ENCODE assay signal across 11 cellular contexts in the genomic region with DNA sequence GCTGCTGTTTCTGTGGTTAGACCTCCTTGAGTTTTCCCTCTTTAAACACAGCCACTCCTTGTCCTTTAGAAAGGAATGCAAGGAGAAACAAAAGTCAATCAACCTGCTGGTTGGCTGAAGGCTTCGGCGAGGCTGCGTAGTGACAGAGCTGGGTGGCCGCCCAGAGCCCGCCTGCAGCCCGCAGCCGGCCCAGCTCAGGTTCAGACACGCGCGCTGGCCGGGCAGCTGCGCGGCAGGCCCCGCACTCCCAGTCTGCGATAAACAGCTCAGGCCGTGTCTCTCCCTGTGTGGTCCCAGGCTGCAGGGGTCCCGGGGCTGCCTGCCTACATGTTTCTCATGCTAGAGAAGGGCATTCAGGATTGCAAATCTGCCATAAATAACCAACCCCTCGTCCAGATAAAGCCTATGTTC.
DNase-seq lines count a peak whose midpoint lies in the region; ATAC-seq, FAIRE-seq and TF ChIP-seq lines count a peak whose summit lies in the region.
"Had no signal": no experiment of that assay in that cellular context is flagged by ENCODE, and none has a peak within 500 bp of the region (broad histone marks: within the 10 kb centered on the region; RNA-seq: fewer than 3 reads in every experiment).

No MANE protein-coding gene starts in this region.

- TF ChIP-seq POLR2A in breast epithelium (IDR thresholded peaks at IDR 0.05) = no peak

- peaks cover 30% of the 10 kb centered on the region for H3K27me3 Mint-ChIP-seq in nephron (ENCODE audit: low read depth)
- H3K27me3 Mint-ChIP-seq in activated CD4-positive, alpha-beta memory T cell treated with anti-CD3 and anti-CD28 coated beads for 36 hours = peaks cover 33% of the 10 kb centered on the region
- H3K27me3 Mint-ChIP-seq in stimulated activated naive CD8-positive, alpha-beta T cell treated with anti-CD3 and anti-CD28 coated beads, Interleukin-15, amount 100 ng/mL, for 72 hours = peaks cover 39% of the 10 kb centered on the region

- H4K20me1 ChIP-seq in mammary epithelial cell (ENCODE audit: insufficient read depth, low read length) = no peaks in the 10 kb centered on the region

- DNase-seq in mammary epithelial cell = peak; percentile 10
- DNase-seq in breast epithelium (ENCODE audit: low spot score in 2 of 2) = no peak
- peak; percentile 36 for DNase-seq in fibroblast of villous mesenchyme (ENCODE audit: low read depth)
- DNase-seq in urothelium cell line (ENCODE audit: low spot score) = peak; percentile 72
- DNase-seq in activated CD4-positive, alpha-beta memory T cell treated with anti-CD3 and anti-CD28 coated beads for 36 hours = no peak
- no peak for DNase-seq in stimulated activated naive CD8-positive, alpha-beta T cell treated with anti-CD3 and anti-CD28 coated beads, Interleukin-15, amount 100 ng/mL, for 72 hours
- DNase-seq: activated CD8-positive, alpha-beta memory T cell treated with anti-CD3 and anti-CD28 coated beads, Interleukin-2, amount 50 U/mL, for 4 hours; NCI-H446 had no signal

- ATAC-seq in GM21367 (IDR thresholded peaks at IDR 0.05; ENCODE audit: unreplicated experiment) = no peak
- no peak for ATAC-seq in stimulated activated naive CD8-positive, alpha-beta T cell treated with anti-CD3 and anti-CD28 coated beads, Interleukin-15, amount 100 ng/mL, for 72 hours

- in situ Hi-C loops in mammary epithelial cell (cut with MboI; ENCODE audit: low sequenced_read_pairs in 2 of 2) = no loop called here

- H3K36me3 Mint-ChIP-seq in nephron (ENCODE audit: low read depth) = peaks cover 19% of the 10 kb centered on the region
- H3K36me3 Mint-ChIP-seq in activated CD4-positive, alpha-beta memory T cell treated with anti-CD3 and anti-CD28 coated beads for 36 hours = peaks cover 4% of the 10 kb centered on the region

- 25% methylated on average over 9 of the region's 18 CpGs for WGBS in mammary epithelial cell (ENCODE audit: low coverage, missing lambda C conversion rate)

- H3K27ac ChIP-seq in mammary epithelial cell (ENCODE audit: insufficient read depth, low read depth, low read length) (no peak overlapping the region), breast epithelium (no peak overlapping the region)

- H3K27me3 ChIP-seq in mammary epithelial cell (ENCODE audit: insufficient read depth, low read length) (peaks cover 3% of the 10 kb centered on the region), breast epithelium (peaks cover 0 to 11% of the 10 kb centered on the region in 2 donors)

- H3K4me3 Mint-ChIP-seq in nephron = peak overlapping the region; percentile 31 to 57 (median 37)
- no peak overlapping the region for H3K4me3 Mint-ChIP-seq in activated CD4-positive, alpha-beta memory T cell treated with anti-CD3 and anti-CD28 coated beads for 36 hours
- no peak overlapping the region for H3K4me3 Mint-ChIP-seq in stimulated activated naive CD8-positive, alpha-beta T cell treated with anti-CD3 and anti-CD28 coated beads, Interleukin-15, amount 100 ng/mL, for 72 hours

- no peak overlapping the region for H3K9ac ChIP-seq in mammary epithelial cell (ENCODE audit: insufficient read depth, low read length)

- H3K36me3 ChIP-seq in mammary epithelial cell (ENCODE audit: insufficient read depth, low read length) (no peaks in the 10 kb centered on the region), breast epithelium (no peaks in the 10 kb centered on the region)

- TF ChIP-seq CTCF in mammary epithelial cell (conservative IDR thresholded peaks at IDR 0.05 in 1 of 2, IDR thresholded peaks at IDR 0.05 in 1 of 2; ENCODE audit: extremely low read depth in 1 of 2, insufficient read depth in 1 of 2, low read depth in 1 of 2, low read length in 2 of 2) = no peak
- no peak for TF ChIP-seq CTCF in breast epithelium (IDR thresholded peaks at IDR 0.05)
- TF ChIP-seq CTCF in fibroblast of villous mesenchyme (IDR thresholded peaks at IDR 0.05; ENCODE audit: insufficient read depth, low read depth, low read length) = no peak
- no peak for TF ChIP-seq CTCF in nephron (IDR thresholded peaks at IDR 0.05; ENCODE audit: unreplicated experiment in 3 of 3)

- peak overlapping the region; percentile 38 to 90 (median 75) for H3K27ac Mint-ChIP-seq in nephron
- no peak overlapping the region for H3K27ac Mint-ChIP-seq in activated CD4-positive, alpha-beta memory T cell treated with anti-CD3 and anti-CD28 coated beads for 36 hours
- H3K27ac Mint-ChIP-seq in stimulated activated naive CD8-positive, alpha-beta T cell treated with anti-CD3 and anti-CD28 coated beads, Interleukin-15, amount 100 ng/mL, for 72 hours = no peak overlapping the region

- H3K9me3 ChIP-seq in mammary epithelial cell (replicated peaks; ENCODE audit: insufficient read depth, low read length) (peaks cover 12% of the 10 kb centered on the region), breast epithelium (peaks cover 20% of the 10 kb centered on the region in 2 donors)

- CTCF ChIA-PET in mammary epithelial cell (lab: Charles Lee; ENCODE audit: low non-redundant PET) = no interaction called here
- CTCF ChIA-PET in activated CD4-positive, alpha-beta memory T cell treated with anti-CD3 and anti-CD28 coated beads for 36 hours (lab: Charles Lee) = no interaction called here

- H3K4me1 ChIP-seq in mammary epithelial cell (ENCODE audit: insufficient read depth, low read length) = peaks cover 2% of the 10 kb centered on the region
- no peaks in the 10 kb centered on the region for H3K4me1 ChIP-seq in breast epithelium

- no TSS peak for BruUV-seq in mammary epithelial cell (replicated peaks; lab: Mats Ljungman, UMichigan)

- H3K4me1 Mint-ChIP-seq in nephron = peaks cover 26% of the 10 kb centered on the region
- no peaks in the 10 kb centered on the region for H3K4me1 Mint-ChIP-seq in activated CD4-positive, alpha-beta memory T cell treated with anti-CD3 and anti-CD28 coated beads for 36 hours (ENCODE audit: low read depth)
- H3K4me1 Mint-ChIP-seq in stimulated activated naive CD8-positive, alpha-beta T cell treated with anti-CD3 and anti-CD28 coated beads, Interleukin-15, amount 100 ng/mL, for 72 hours = peaks cover 6% of the 10 kb centered on the region

- POLR2A ChIA-PET in activated CD4-positive, alpha-beta memory T cell treated with anti-CD3 and anti-CD28 coated beads for 36 hours (lab: Charles Lee) = no interaction called here

- H3K4me2 ChIP-seq in mammary epithelial cell (ENCODE audit: insufficient read depth, low read depth, low read length) = peak overlapping the region; percentile 15

- H3K4me3 ChIP-seq in mammary epithelial cell (replicated peaks in 1 of 3; ENCODE audit: insufficient read depth in 1 of 3, low read depth in 2 of 3, low read length in 3 of 3) = no peak overlapping the region
- no peak overlapping the region for H3K4me3 ChIP-seq in breast epithelium
- no peak overlapping the region for H3K4me3 ChIP-seq in fibroblast of villous mesenchyme (ENCODE audit: low read depth, low read length)

- dilution Hi-C loops in mammary epithelial cell (cut with HindIII; ENCODE audit: low sequenced_read_pairs) = no loop called here

- intact Hi-C loops in mammary epithelial cell (cut with micrococcal nuclease) = no loop called here
- intact Hi-C loops in breast epithelium (cut with DNase I; ENCODE audit: low total_unique reads) = loop anchor here (5.0 kb wide), 1 partner anchor 1679 kb away; no protein-coding TSS in a partner anchor
- intact Hi-C loops in activated CD4-positive, alpha-beta memory T cell treated with anti-CD3 and anti-CD28 coated beads for 36 hours (cut with micrococcal nuclease) = no loop called here

- peaks cover 30% of the 10 kb centered on the region for H3K9me3 Mint-ChIP-seq in nephron
- peaks cover 20% of the 10 kb centered on the region for H3K9me3 Mint-ChIP-seq in activated CD4-positive, alpha-beta memory T cell treated with anti-CD3 and anti-CD28 coated beads for 36 hours
- peaks cover 18 to 37% of the 10 kb centered on the region in 2 donors for H3K9me3 Mint-ChIP-seq in stimulated activated naive CD8-positive, alpha-beta T cell treated with anti-CD3 and anti-CD28 coated beads, Interleukin-15, amount 100 ng/mL, for 72 hours

- no peak for FAIRE-seq in urothelium cell line (lab: Jason Lieb, UNC)
- FAIRE-seq: A204.1 had no signal

- no peaks in the 10 kb centered on the region for H3K79me2 ChIP-seq in mammary epithelial cell (ENCODE audit: insufficient read depth, low read length)

- no peak overlapping the region for H2AFZ ChIP-seq in mammary epithelial cell (ENCODE audit: low read depth, low read length)

Comparison
In these comparisons a context has a peak if more than half of its experiments do, and no peak if none do; other contexts are left out.
1. DNase-seq: peak in mammary epithelial cell (single experiment), fibroblast of villous mesenchyme (single experiment) and urothelium cell line (single experiment); none in breast epithelium (0 of 2), activated CD4-positive, alpha-beta memory T cell treated with anti-CD3 and anti-CD28 coated beads for 36 hours (single experiment) and stimulated activated naive CD8-positive, alpha-beta T cell treated with anti-CD3 and anti-CD28 coated beads, Interleukin-15, amount 100 ng/mL, for 72 hours (0 of 2).
2. H3K27ac Mint-ChIP-seq: peak in nephron (3 of 3); none in activated CD4-positive, alpha-beta memory T cell treated with anti-CD3 and anti-CD28 coated beads for 36 hours (single experiment) and stimulated activated naive CD8-positive, alpha-beta T cell treated with anti-CD3 and anti-CD28 coated beads, Interleukin-15, amount 100 ng/mL, for 72 hours (0 of 2).
3. H3K4me3 Mint-ChIP-seq: peak in nephron (3 of 3); none in activated CD4-positive, alpha-beta memory T cell treated with anti-CD3 and anti-CD28 coated beads for 36 hours (single experiment) and stimulated activated naive CD8-positive, alpha-beta T cell treated with anti-CD3 and anti-CD28 coated beads, Interleukin-15, amount 100 ng/mL, for 72 hours (0 of 2).